In genomic region chr1:154627247-154628121, GRCh38 we compare ENCODE assay signal across 8 cellular contexts. TPM values are rescaled to one million over a fixed set of nuclear protein-coding genes. Genes with fewer than 3 reads are reported as not detected.
DNase-seq lines count a peak whose midpoint lies in the region.

No MANE protein-coding gene starts in this region.

- H3K4me1 ChIP-seq in subcutaneous abdominal adipose tissue (ENCODE audit: control insufficient read depth in 5 of 5, insufficient read depth in 5 of 5, low read length in 5 of 5): peaks cover 2 to 19% (median 13%) of the 10 kb centered on the region in 5 donors

- H3K27ac ChIP-seq in SK-N-MC: peak overlapping the region; percentile 90
- H3K27ac ChIP-seq in subcutaneous abdominal adipose tissue (ENCODE audit: low read depth, low read length): peak overlapping the region; percentile 88

- peaks cover 17% of the 10 kb centered on the region for H3K36me3 ChIP-seq in SK-N-MC (ENCODE audit: insufficient read depth, low read length)
- peaks cover 0 to 2% (median 0%) of the 10 kb centered on the region in 5 donors for H3K36me3 ChIP-seq in subcutaneous abdominal adipose tissue (ENCODE audit: control insufficient read depth in 5 of 5, insufficient read depth in 5 of 5, low read length in 5 of 5)

- peak overlapping the region; percentile 97 for H3K4me3 ChIP-seq in SK-N-MC
- H3K4me3 ChIP-seq in subcutaneous abdominal adipose tissue (ENCODE audit: low read depth in 1 of 5, low read length in 5 of 5): peak overlapping the region; percentile 88 to 94 (median 89)

- DNase-seq in DMS114 treated with DMSO at 0.1 percent for 48 hours (lab: John Stamatoyannopoulos, UW; ENCODE audit: unreplicated experiment) (peak; percentile 92), H4 (ENCODE audit: low spot score) (peak; percentile 87), NCI-H1048 (lab: John Stamatoyannopoulos, UW) (peak; percentile 88), SK-N-MC (ENCODE audit: low read depth, low spot score) (peak; percentile 75), globus pallidus (ENCODE audit: low spot score) (peak; percentile 83), non-pigmented ciliary epithelial cell (ENCODE audit: low read depth) (peak; percentile 49)
- DNase-seq in activated naive CD4-positive, alpha-beta T cell treated with anti-CD3 and anti-CD28 coated beads, Interleukin-2, amount 50 U/mL, for 16 hours: peak; percentile 92

- peak overlapping the region; percentile 95 for H3K9ac ChIP-seq in SK-N-MC (ENCODE audit: insufficient read length)
- peak overlapping the region; percentile 78 to 94 (median 91) for H3K9ac ChIP-seq in subcutaneous abdominal adipose tissue (ENCODE audit: low read length in 5 of 5)

- peaks cover 4% of the 10 kb centered on the region; the same call in 1 of the 2 replicates for H3K9me3 ChIP-seq in SK-N-MC (ENCODE audit: low read depth, low read length)
- peaks cover 0 to 5% (median 0%) of the 10 kb centered on the region in 5 donors for H3K9me3 ChIP-seq in subcutaneous abdominal adipose tissue (ENCODE audit: control insufficient read depth in 5 of 5, low read length in 5 of 5)

- H3K27me3 ChIP-seq in subcutaneous abdominal adipose tissue (ENCODE audit: control insufficient read depth in 5 of 5, insufficient read depth in 4 of 5, low read length in 5 of 5): no peaks in the 10 kb centered on the region

RNA-seq across cellular contexts. Expression of gene ADAR, which starts 19.5 kb away (rescaled TPM):
- 110 and 120 TPM in 2 replicates for total RNA-seq in H4 (2014; rRNA removed; shearing (Covaris generic))

RNA-seq across cellular contexts. Expression of gene CHRNB2, which starts 59.9 kb away (rescaled TPM):
- not detected in 2 replicates for total RNA-seq in H4 (2014; rRNA removed; shearing (Covaris generic))

Comparison
In these comparisons a context has a peak if more than half of its experiments do, and no peak if none do; other contexts are left out.
1. Peak in every context shown above with its lines: DNase-seq, H3K4me3 ChIP-seq and H3K27ac ChIP-seq.